In genomic region chr15:85789496-85789875, GRCh38 we compare ENCODE assay signal across 19 cellular contexts.
"Had no signal": no experiment of that assay in that cellular context is flagged by ENCODE, and none has a peak within 500 bp of the region (broad histone marks: within the 10 kb centered on the region; RNA-seq: fewer than 3 reads in every experiment).

No MANE protein-coding gene starts in this region.

- H3K27ac Mint-ChIP-seq: activated naive CD4-positive, alpha-beta T cell treated with anti-CD3 and anti-CD28 coated beads for 36 hours; activated naive CD8-positive, alpha-beta T cell treated with anti-CD3 and anti-CD28 coated beads, Interleukin-2, amount 50 U/mL, for 24 hours; activated T-helper 2 cell treated with anti-CD3 and anti-CD28 coated beads, Interferon-gamma antibody, Interleukin-2, Interleukin-4, amounts not matched to agents 10 μg/mL and 5 μg/mL and 100 μg/mL, durations not matched to agents 14 hours and 24 hours and 36 hours; memory B cell; stimulated activated effector memory CD8-positive, alpha-beta T cell treated with anti-CD3 and anti-CD28 coated beads, Interleukin-12 subunit alpha, Interleukin-12 subunit beta, amount 100 ng/mL, for 72 hours had no signal

- H3K27ac ChIP-seq: gastroesophageal sphincter, hepatocyte, pancreas, thyroid gland, vagina had no signal

- ATAC-seq: activated naive CD8-positive, alpha-beta T cell treated with anti-CD3 and anti-CD28 coated beads, Interleukin-2, amount 50 U/mL, for 24 hours; gastroesophageal sphincter; left ventricle myocardium superior; stimulated activated effector memory CD8-positive, alpha-beta T cell treated with anti-CD3 and anti-CD28 coated beads, Interleukin-12 subunit alpha, Interleukin-12 subunit beta, amount 100 ng/mL, for 72 hours; T-cell had no signal

- H3K9me3 ChIP-seq: breast epithelium, gastroesophageal sphincter, pancreas, thyroid gland, vagina had no signal

- DNase-seq: activated CD4-positive, alpha-beta T cell treated with anti-CD3 and anti-CD28 coated beads for 1 hour; activated CD4-positive, alpha-beta T cell treated with anti-CD3 and anti-CD28 coated beads, Interleukin-2, amount 50 U/mL, for 4 hours; activated naive CD4-positive, alpha-beta T cell treated with anti-CD3 and anti-CD28 coated beads for 36 hours; activated naive CD8-positive, alpha-beta T cell treated with anti-CD3 and anti-CD28 coated beads, Interleukin-2, amount 50 U/mL, for 24 hours; dermis blood vessel endothelial cell; left ventricle myocardium superior; stimulated activated CD4-positive, alpha-beta T cell treated with anti-CD3 and anti-CD28 coated beads, Interleukin-12 subunit alpha, Interleukin-12 subunit beta, amount 100 ng/mL, for 4 hours; stimulated activated CD4-positive, alpha-beta T cell treated with anti-CD3 and anti-CD28 coated beads, Interleukin-2, amount 100 ng/mL, for 24 hours; T-cell; T1000 had no signal

- H3K36me3 Mint-ChIP-seq: memory B cell had no signal

- H3K4me3 Mint-ChIP-seq: activated naive CD4-positive, alpha-beta T cell treated with anti-CD3 and anti-CD28 coated beads for 36 hours; activated naive CD8-positive, alpha-beta T cell treated with anti-CD3 and anti-CD28 coated beads, Interleukin-2, amount 50 U/mL, for 24 hours; memory B cell; stimulated activated effector memory CD8-positive, alpha-beta T cell treated with anti-CD3 and anti-CD28 coated beads, Interleukin-12 subunit alpha, Interleukin-12 subunit beta, amount 100 ng/mL, for 72 hours; T-cell had no signal

- H3K4me3 ChIP-seq: breast epithelium, gastroesophageal sphincter, hepatocyte, pancreas, thyroid gland, vagina had no signal

- H2AFZ ChIP-seq: hepatocyte had no signal

- H3K9me3 Mint-ChIP-seq: activated naive CD4-positive, alpha-beta T cell treated with anti-CD3 and anti-CD28 coated beads for 36 hours; activated naive CD8-positive, alpha-beta T cell treated with anti-CD3 and anti-CD28 coated beads, Interleukin-2, amount 50 U/mL, for 24 hours; activated T-helper 2 cell treated with anti-CD3 and anti-CD28 coated beads, Interferon-gamma antibody, Interleukin-2, Interleukin-4, amounts not matched to agents 10 μg/mL and 5 μg/mL and 100 μg/mL, durations not matched to agents 14 hours and 24 hours and 36 hours; memory B cell; stimulated activated effector memory CD8-positive, alpha-beta T cell treated with anti-CD3 and anti-CD28 coated beads, Interleukin-12 subunit alpha, Interleukin-12 subunit beta, amount 100 ng/mL, for 72 hours; T-cell had no signal

- H3K27me3 Mint-ChIP-seq: activated naive CD8-positive, alpha-beta T cell treated with anti-CD3 and anti-CD28 coated beads, Interleukin-2, amount 50 U/mL, for 24 hours; T-cell had no signal

- H3K27me3 ChIP-seq: breast epithelium, gastroesophageal sphincter, hepatocyte, pancreas, thyroid gland, vagina had no signal

- H3K36me3 ChIP-seq: breast epithelium, gastroesophageal sphincter, pancreas, thyroid gland, vagina had no signal

- H3K4me2 ChIP-seq: hepatocyte had no signal
